In genomic region chr19:1350861-1351260, GRCh38 we compare ENCODE assay signal across 2 cellular contexts.
TF ChIP-seq lines count a peak whose summit lies in the region.

No MANE protein-coding gene starts in this region.

TF ChIP-seq in SK-N-SH, 30 proteins besides CTCF, POLR2A, EP300 and RAD21:
- TF ChIP-seq RCOR1 (IDR thresholded peaks at IDR 0.05; ENCODE audit: low read length) = no peak
- TF ChIP-seq MAX (IDR thresholded peaks at IDR 0.05; ENCODE audit: low read depth) = no peak
- TF ChIP-seq SIN3A (IDR thresholded peaks at IDR 0.05; ENCODE audit: borderline replicate concordance, low read depth, low read length) = no peak
- TF ChIP-seq SMC3 (IDR thresholded peaks at IDR 0.05; ENCODE audit: low read depth, low read length) = no peak
- no peak for TF ChIP-seq POLR2AphosphoS5 (IDR thresholded peaks at IDR 0.05; ENCODE audit: low read depth, low read length)
- no peak for TF ChIP-seq PBX3 (IDR thresholded peaks at IDR 0.05)

TF ChIP-seq in SK-N-SH treated with all-trans-retinoic acid at 6 μM for 48 hours, 23 proteins besides CTCF, POLR2A, EP300 and RAD21:
- no peak for TF ChIP-seq ZNF70 (CRISPR knock-in tag; IDR thresholded peaks at IDR 0.05)
- no peak for TF ChIP-seq ZC3H10 (CRISPR knock-in tag; IDR thresholded peaks at IDR 0.05)
- TF ChIP-seq PPARA (CRISPR knock-in tag; IDR thresholded peaks at IDR 0.05; ENCODE audit: borderline replicate concordance) = no peak
- no peak for TF ChIP-seq ZFP30 (CRISPR knock-in tag; IDR thresholded peaks at IDR 0.05)
- TF ChIP-seq RARB (CRISPR knock-in tag; IDR thresholded peaks at IDR 0.05) = no peak
- no peak for TF ChIP-seq ZNF565 (CRISPR knock-in tag; conservative IDR thresholded peaks at IDR 0.05; ENCODE audit: low read depth)
- no peak for TF ChIP-seq ZNF8 (CRISPR knock-in tag; IDR thresholded peaks at IDR 0.05)
- TF ChIP-seq ZFP3 (CRISPR knock-in tag; IDR thresholded peaks at IDR 0.05) = no peak
- no peak for TF ChIP-seq CSDC2 (CRISPR knock-in tag; IDR thresholded peaks at IDR 0.05)
- no peak for TF ChIP-seq CSRNP3 (CRISPR knock-in tag; IDR thresholded peaks at IDR 0.05)
- TF ChIP-seq TCF4 (CRISPR knock-in tag; IDR thresholded peaks at IDR 0.05; ENCODE audit: borderline replicate concordance) = no peak
